14 cellular contexts compared by ENCODE assay signal in genomic region chr15:58506064-58506490, GRCh38.
DNase-seq lines count a peak whose midpoint lies in the region; FAIRE-seq and TF ChIP-seq lines count a peak whose summit lies in the region.
"Had no signal": no experiment of that assay in that cellular context is flagged by ENCODE, and none has a peak within 500 bp of the region (broad histone marks: within the 10 kb centered on the region; RNA-seq: fewer than 3 reads in every experiment).

No MANE protein-coding gene starts in this region.

- no peak for TF ChIP-seq CTCF in CD14-positive monocyte (IDR thresholded peaks at IDR 0.05)
- no peak for TF ChIP-seq CTCF in bronchial epithelial cell (IDR thresholded peaks at IDR 0.05; ENCODE audit: insufficient read depth, low read length, severe bottlenecking)

- no peak overlapping the region for H3K4me3 ChIP-seq in bronchial epithelial cell (ENCODE audit: low read depth, low read length)
- H3K4me3 ChIP-seq: adrenal gland had no signal

- FAIRE-seq in bronchial epithelial cell (lab: Jason Lieb, UNC), result no peak
- FAIRE-seq: colon had no signal

- no peak for TF ChIP-seq RAD21 in Ishikawa (IDR thresholded peaks at IDR 0.05; ENCODE audit: low read depth)

- peaks cover 25% of the 10 kb centered on the region for H3K4me1 Mint-ChIP-seq in CD14-positive monocyte

- TF ChIP-seq EP300 in Ishikawa (IDR thresholded peaks at IDR 0.05; ENCODE audit: borderline replicate concordance), result no peak

- H3K4me3 Mint-ChIP-seq in CD14-positive monocyte, result no peak overlapping the region
- H3K4me3 Mint-ChIP-seq: mesothelial cell of epicardium had no signal

- H3K27me3 ChIP-seq in bronchial epithelial cell (ENCODE audit: control insufficient read depth, insufficient read depth, low read length), result no peaks in the 10 kb centered on the region
- H3K27me3 ChIP-seq: adrenal gland had no signal

- H3K36me3 Mint-ChIP-seq in CD14-positive monocyte, result peaks cover 5 to 7% of the 10 kb centered on the region in 2 donors
- H3K36me3 Mint-ChIP-seq: mesothelial cell of epicardium had no signal

- H3K9me3 Mint-ChIP-seq in CD14-positive monocyte, result peaks cover 17 to 21% (median 20%) of the 10 kb centered on the region in 7 donors
- H3K9me3 Mint-ChIP-seq: mesothelial cell of epicardium had no signal

- DNase-seq in CD14-positive monocyte (ENCODE audit: low spot score) (no peak), bronchial epithelial cell (ENCODE audit: low read depth) (peak; percentile 45), mucosa of gallbladder (ENCODE audit: low spot score) (peak; percentile 59), GOT3 (lab: John Stamatoyannopoulos, UW) (no peak), T-helper 9 cell (no peak), 8988T (no peak), DMS114 treated with DMSO at 0.1 percent for 48 hours (lab: John Stamatoyannopoulos, UW; ENCODE audit: unreplicated experiment) (no peak)
- DNase-seq: adrenal gland, NCI-H1930, SIG-M5 had no signal

- intact Hi-C loops in CD14-positive monocyte (cut with micrococcal nuclease), result no loop called here

- H3K27ac Mint-ChIP-seq in CD14-positive monocyte, result peak overlapping the region; percentile 57 to 95 (median 88)
- H3K27ac Mint-ChIP-seq: mesothelial cell of epicardium, progenitor cell of endocrine pancreas had no signal

- peaks cover 1 to 3% (median 3%) of the 10 kb centered on the region in 3 donors for H3K27me3 Mint-ChIP-seq in CD14-positive monocyte (ENCODE audit: low read depth in 3 of 3)

- no peaks in the 10 kb centered on the region for H3K36me3 ChIP-seq in bronchial epithelial cell (ENCODE audit: control insufficient read depth, insufficient read depth, low read length)
- H3K36me3 ChIP-seq: adrenal gland had no signal

TF ChIP-seq in Ishikawa, 13 proteins besides CTCF, POLR2A, EP300 and RAD21:
- TF ChIP-seq, protein P1, sequence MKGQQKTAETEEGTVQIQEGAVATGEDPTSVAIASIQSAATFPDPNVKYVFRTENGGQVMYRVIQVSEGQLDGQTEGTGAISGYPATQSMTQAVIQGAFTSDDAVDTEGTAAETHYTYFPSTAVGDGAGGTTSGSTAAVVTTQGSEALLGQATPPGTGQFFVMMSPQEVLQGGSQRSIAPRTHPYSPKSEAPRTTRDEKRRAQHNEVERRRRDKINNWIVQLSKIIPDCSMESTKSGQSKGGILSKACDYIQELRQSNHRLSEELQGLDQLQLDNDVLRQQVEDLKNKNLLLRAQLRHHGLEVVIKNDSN (IDR thresholded peaks at IDR 0.05), result 0 out of 2 replicates have a peak, but pooled peaks have one; percentile 24
- TF ChIP-seq ZBTB7A (IDR thresholded peaks at IDR 0.05; ENCODE audit: low read depth), result no peak

Comparison
In these comparisons a context has a peak if more than half of its experiments do, and no peak if none do; other contexts are left out.
1. DNase-seq: peak in bronchial epithelial cell (single experiment) and mucosa of gallbladder (single experiment); none in CD14-positive monocyte (single experiment), GOT3 (single experiment), T-helper 9 cell (single experiment), 8988T (single experiment) and DMS114 treated with DMSO at 0.1 percent for 48 hours (single experiment).